ENCODE assay signal across 17 cellular contexts in genomic region chr2:80126596-80127189, GRCh38.
DNase-seq lines count a peak whose midpoint lies in the region; ATAC-seq and TF ChIP-seq lines count a peak whose summit lies in the region.
"Had no signal": no experiment of that assay in that cellular context is flagged by ENCODE, and none has a peak within 500 bp of the region (broad histone marks: within the 10 kb centered on the region; RNA-seq: fewer than 3 reads in every experiment).

No MANE protein-coding gene starts in this region.

- H3K23ac ChIP-seq in mesendoderm (ENCODE audit: low read length): no peak overlapping the region

- peak overlapping the region; percentile 86 for H3K27ac ChIP-seq in SK-N-MC
- no peak overlapping the region for H3K27ac ChIP-seq in mesendoderm (ENCODE audit: low read depth, low read length)
- H3K27ac ChIP-seq: PC-9 had no signal

- H3K79me2 ChIP-seq in mesendoderm (ENCODE audit: control insufficient read depth, insufficient read depth, low read length): no peaks in the 10 kb centered on the region

- no CpG with 5 or more reads among the region's 3 CpGs for WGBS in mesendoderm (ENCODE audit: extremely low coverage, insufficient coverage, low lambda C conversion rate)

- no peak overlapping the region for H2AK5ac ChIP-seq in mesendoderm (ENCODE audit: low read length)

- H3K9ac ChIP-seq in SK-N-MC (ENCODE audit: insufficient read length): no peak overlapping the region
- no peak overlapping the region for H3K9ac ChIP-seq in mesendoderm (ENCODE audit: low read length)
- H3K9ac ChIP-seq: BLaER1 treated with 17β-estradiol and CSF1 and Interleukin-3, amounts not matched to agents 10 nM and 100 nM had no signal

- no peak for TF ChIP-seq CTCF in fibroblast of villous mesenchyme (IDR thresholded peaks at IDR 0.05; ENCODE audit: insufficient read depth, low read depth, low read length)

- H3K4ac ChIP-seq in mesendoderm (ENCODE audit: low read depth, low read length): no peak overlapping the region

- no peak overlapping the region for H2BK5ac ChIP-seq in mesendoderm (ENCODE audit: low read length)

- ATAC-seq in HG02763 (IDR thresholded peaks at IDR 0.05; ENCODE audit: unreplicated experiment): no peak
- no peak for ATAC-seq in HG03045 (IDR thresholded peaks at IDR 0.05; ENCODE audit: unreplicated experiment)
- ATAC-seq: activated T-cell treated with anti-CD3 and anti-CD28 coated beads, Interleukin-2, amount 50 U/mL, for 4 hours; T-cell had no signal

- no peak overlapping the region for H3K4me2 ChIP-seq in mesendoderm (ENCODE audit: low read length)
- H3K4me2 ChIP-seq: PC-9 had no signal

- peak overlapping the region; percentile 52 for H3K4me3 ChIP-seq in SK-N-MC
- H3K4me3 ChIP-seq in fibroblast of villous mesenchyme (ENCODE audit: low read depth, low read length): no peak overlapping the region
- H3K4me3 ChIP-seq in skeletal muscle cell (ENCODE audit: low read depth, low read length): no peak overlapping the region
- H3K4me3 ChIP-seq in mesendoderm (ENCODE audit: low read length): no peak overlapping the region
- H3K4me3 ChIP-seq: BLaER1 treated with 17β-estradiol and CSF1 and Interleukin-3, amounts not matched to agents 10 nM and 100 nM; PC-9 had no signal

- H3K79me1 ChIP-seq in mesendoderm (ENCODE audit: low read length): no peaks in the 10 kb centered on the region

- H3K27me3 ChIP-seq in mesendoderm (ENCODE audit: insufficient read depth, low read length, poor library complexity): no peaks in the 10 kb centered on the region
- H3K27me3 ChIP-seq: BLaER1 treated with 17β-estradiol and CSF1 and Interleukin-3, amounts not matched to agents 10 nM and 100 nM had no signal

- H2BK15ac ChIP-seq in mesendoderm (replicated peaks; ENCODE audit: low read depth): no peak overlapping the region

- H3K36me3 ChIP-seq in SK-N-MC (ENCODE audit: insufficient read depth, low read length): no peaks in the 10 kb centered on the region
- no peaks in the 10 kb centered on the region for H3K36me3 ChIP-seq in mesendoderm (ENCODE audit: control insufficient read depth, insufficient read depth, low read length)
- H3K36me3 ChIP-seq: BLaER1 treated with 17β-estradiol and CSF1 and Interleukin-3, amounts not matched to agents 10 nM and 100 nM had no signal

- H4K8ac ChIP-seq in mesendoderm (ENCODE audit: low read depth, low read length): no peak overlapping the region

- H3K18ac ChIP-seq in mesendoderm (ENCODE audit: low read length): no peak overlapping the region

- H3K56ac ChIP-seq in mesendoderm (ENCODE audit: low read length): no peak overlapping the region

- H3K4me1 ChIP-seq in mesendoderm (ENCODE audit: control insufficient read depth, low read depth, low read length): no peaks in the 10 kb centered on the region

- no peak overlapping the region for H2BK120ac ChIP-seq in mesendoderm (ENCODE audit: low read depth, low read length)

- no peaks in the 10 kb centered on the region for H3K9me3 ChIP-seq in SK-N-MC (ENCODE audit: low read depth, low read length)
- H3K9me3 ChIP-seq: BLaER1 treated with 17β-estradiol and CSF1 and Interleukin-3, amounts not matched to agents 10 nM and 100 nM had no signal

- peak; percentile 29 for DNase-seq in EL
- DNase-seq in SK-N-MC (ENCODE audit: low read depth, low spot score): peak; percentile 71
- peak; percentile 20 for DNase-seq in fibroblast of villous mesenchyme (ENCODE audit: low read depth)
- DNase-seq in skeletal muscle cell (ENCODE audit: low read depth): peak; percentile 41
- no peak for DNase-seq in mesendoderm
- DNase-seq in SW480 (ENCODE audit: low spot score): no peak
- DNase-seq: activated CD4-positive, alpha-beta T cell treated with anti-CD3 and anti-CD28 coated beads, Interleukin-2, amount 50 U/mL, for 4 hours; activated T-cell treated with anti-CD3 and anti-CD28 coated beads, Interleukin-2, amount 50 U/mL, for 4 hours; endodermal cell; NCI-H1105 treated with DMSO at 0.1 percent for 48 hours; NCI-H774; PC-9; retina; T-cell had no signal

- no peak overlapping the region for H4K5ac ChIP-seq in mesendoderm (ENCODE audit: low read length)

Comparison
In these comparisons a context has a peak if more than half of its experiments do, and no peak if none do; other contexts are left out.
1. DNase-seq: peak in EL (single experiment), SK-N-MC (single experiment), fibroblast of villous mesenchyme (single experiment) and skeletal muscle cell (single experiment); none in mesendoderm (single experiment) and SW480 (single experiment).